28 cellular contexts compared by ENCODE assay signal in the genomic region with DNA sequence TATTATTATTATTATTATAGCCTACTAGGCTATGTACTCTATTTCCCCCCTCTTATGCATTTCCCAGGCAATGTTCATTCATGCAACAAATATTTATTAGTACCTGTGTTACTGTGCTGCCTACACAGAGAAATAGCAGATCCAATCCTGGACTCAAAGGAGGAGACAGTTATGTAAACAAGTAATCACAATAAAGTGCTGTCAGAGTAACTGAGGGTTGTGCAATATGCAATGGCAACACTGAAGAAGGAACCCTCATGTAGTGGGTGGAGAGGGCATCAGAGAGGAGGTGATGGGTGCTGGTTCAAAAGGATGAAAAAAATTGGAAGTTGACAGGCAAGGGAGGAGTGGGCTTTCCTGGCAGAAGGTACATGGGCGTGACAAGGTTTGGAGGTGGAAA. TPM values are rescaled to one million over a fixed set of nuclear protein-coding genes. Genes with fewer than 3 reads are reported as not detected.
DNase-seq lines count a peak whose midpoint lies in the region; ATAC-seq and TF ChIP-seq lines count a peak whose summit lies in the region.
"Had no signal": no experiment of that assay in that cellular context is flagged by ENCODE, and none has a peak within 500 bp of the region (broad histone marks: within the 10 kb centered on the region; RNA-seq: fewer than 3 reads in every experiment).

No MANE protein-coding gene starts in this region.

- TF ChIP-seq CTCF in PC-3 (conservative IDR thresholded peaks at IDR 0.05; ENCODE audit: low read depth, low read length) (no peak), fibroblast of pulmonary artery (IDR thresholded peaks at IDR 0.05; ENCODE audit: low read length, missing control alignments) (no peak), upper lobe of right lung (IDR thresholded peaks at IDR 0.05) (no peak)

- H3K27me3 Mint-ChIP-seq in stimulated activated naive CD8-positive, alpha-beta T cell treated with anti-CD3 and anti-CD28 coated beads, Interleukin-15, Interleukin-2, amounts not matched to agents 100 ng/mL and 50 ng/mL, for 24 hours: peaks cover 47% of the 10 kb centered on the region

- H3F3A ChIP-seq in PC-3 (ENCODE audit: low read length, unreplicated experiment): no peaks in the 10 kb centered on the region

- H3K36me3 Mint-ChIP-seq in stimulated activated naive CD8-positive, alpha-beta T cell treated with anti-CD3 and anti-CD28 coated beads, Interleukin-15, Interleukin-2, amounts not matched to agents 100 ng/mL and 50 ng/mL, for 24 hours (ENCODE audit: low read depth): peaks cover 8% of the 10 kb centered on the region
- H3K36me3 Mint-ChIP-seq: stimulated activated effector memory CD8-positive, alpha-beta T cell treated with anti-CD3 and anti-CD28 coated beads, Interleukin-12 subunit alpha, Interleukin-12 subunit beta, amount 100 ng/mL, for 72 hours had no signal

- H3K4me1 ChIP-seq in PC-3 (ENCODE audit: insufficient read depth, low read length) (peaks cover 10% of the 10 kb centered on the region; the same call in 1 of the 2 replicates), upper lobe of right lung (peaks cover 7% of the 10 kb centered on the region)
- H3K4me1 ChIP-seq: BLaER1 treated with 17β-estradiol and CSF1 and Interleukin-3, amounts not matched to agents 10 nM and 100 nM; prostate gland; uterus had no signal

- H3K36me3 ChIP-seq in PC-3 (ENCODE audit: low read depth, low read length) (peaks cover 7% of the 10 kb centered on the region; the same call in 1 of the 2 replicates), upper lobe of right lung (no peaks in the 10 kb centered on the region)
- H3K36me3 ChIP-seq: BLaER1 treated with 17β-estradiol and CSF1 and Interleukin-3, amounts not matched to agents 10 nM and 100 nM; prostate gland; uterus had no signal

- CTCF ChIA-PET in PC-3 (lab: Charles Lee): no interaction called here

- ATAC-seq in stimulated activated naive CD8-positive, alpha-beta T cell treated with anti-CD3 and anti-CD28 coated beads, Interleukin-15, Interleukin-2, amounts not matched to agents 100 U/mL and 50 U/mL, for 24 hours: no peak
- ATAC-seq in PC-3 (peak; percentile 8; the same call in 1 of the 2 replicates), upper lobe of right lung (peak; percentile 57), GM18511 (IDR thresholded peaks at IDR 0.05; ENCODE audit: unreplicated experiment) (no peak)

- no peak overlapping the region for H3K4me2 ChIP-seq in PC-3 (ENCODE audit: low read length)
- H3K4me2 ChIP-seq: BLaER1 treated with 17β-estradiol and CSF1 and Interleukin-3, amounts not matched to agents 10 nM and 100 nM had no signal

- H3K27me3 ChIP-seq in PC-3 (ENCODE audit: low read length) (no peaks in the 10 kb centered on the region), upper lobe of right lung (no peaks in the 10 kb centered on the region)
- H3K27me3 ChIP-seq: BLaER1 treated with 17β-estradiol and CSF1 and Interleukin-3, amounts not matched to agents 10 nM and 100 nM; body of pancreas; uterus had no signal

- POLR2A ChIA-PET in PC-3 (lab: Charles Lee; ENCODE audit: unreplicated experiment): no interaction called here

- H3K9me3 ChIP-seq in PC-3 (ENCODE audit: low read length): peaks cover 11% of the 10 kb centered on the region
- H3K9me3 ChIP-seq in upper lobe of right lung: peaks cover 11% of the 10 kb centered on the region
- H3K9me3 ChIP-seq: body of pancreas, prostate gland had no signal

- DNase-seq in stimulated activated naive CD8-positive, alpha-beta T cell treated with anti-CD3 and anti-CD28 coated beads, Interleukin-15, Interleukin-2, amounts not matched to agents 100 U/mL and 50 U/mL, for 24 hours: no peak
- DNase-seq in PC-3 (peak; percentile 34), fibroblast of pulmonary artery (ENCODE audit: low read depth) (peak; percentile 49), upper lobe of right lung (no peak), KBM-7 (no peak), NCI-H1694 (lab: John Stamatoyannopoulos, UW) (no peak)
- DNase-seq: ACHN; activated B cell treated with CpG ODN at 0.5 μM for 24 hours; activated CD4-positive, alpha-beta T cell treated with anti-CD3 and anti-CD28 coated beads, Interleukin-2, amount 50 U/mL, for 4 hours; activated CD8-positive, alpha-beta memory T cell treated with anti-CD3 and anti-CD28 coated beads, Interleukin-2, amount 50 U/mL, for 4 hours; activated naive CD8-positive, alpha-beta T cell treated with anti-CD3 and anti-CD28 coated beads, Interleukin-2, amount 10 ng/mL, durations not matched to agents 7 days and 5 days; body of pancreas; HCEC 1CT; head of caudate nucleus; left cardiac atrium; NCI-H1436 treated with DMSO at 0.1 percent for 48 hours; NCI-H526; small intestine; stimulated activated CD4-positive, alpha-beta T cell treated with anti-CD3 and anti-CD28 coated beads, Interleukin-2, amount 100 ng/mL, for 24 hours; T-helper 9 cell had no signal

- peak overlapping the region; percentile 3 for H3K27ac Mint-ChIP-seq in stimulated activated naive CD8-positive, alpha-beta T cell treated with anti-CD3 and anti-CD28 coated beads, Interleukin-15, Interleukin-2, amounts not matched to agents 100 ng/mL and 50 ng/mL, for 24 hours
- H3K27ac Mint-ChIP-seq: activated naive CD8-positive, alpha-beta T cell treated with anti-CD3 and anti-CD28 coated beads, Interleukin-2, amount 10 ng/mL, durations not matched to agents 7 days and 5 days; activated T-helper 2 cell treated with anti-CD3 and anti-CD28 coated beads, Interferon-gamma antibody, Interleukin-2, Interleukin-4, amounts not matched to agents 10 μg/mL and 5 μg/mL and 100 μg/mL, durations not matched to agents 14 hours and 24 hours and 36 hours; stimulated activated effector memory CD8-positive, alpha-beta T cell treated with anti-CD3 and anti-CD28 coated beads, Interleukin-12 subunit alpha, Interleukin-12 subunit beta, amount 100 ng/mL, for 72 hours had no signal

- H3K4me1 Mint-ChIP-seq in stimulated activated naive CD8-positive, alpha-beta T cell treated with anti-CD3 and anti-CD28 coated beads, Interleukin-15, Interleukin-2, amounts not matched to agents 100 ng/mL and 50 ng/mL, for 24 hours (ENCODE audit: low read depth): peaks cover 7% of the 10 kb centered on the region

- H3K27ac ChIP-seq in PC-3 (ENCODE audit: low read length): no peak overlapping the region
- no peak overlapping the region for H3K27ac ChIP-seq in upper lobe of right lung
- H3K27ac ChIP-seq: BLaER1 treated with 17β-estradiol and CSF1 and Interleukin-3, amounts not matched to agents 10 nM and 100 nM; body of pancreas; prostate gland had no signal

- no peak overlapping the region for H3K4me3 ChIP-seq in PC-3 (ENCODE audit: low read length)
- no peak overlapping the region for H3K4me3 ChIP-seq in fibroblast of pulmonary artery (replicated peaks; ENCODE audit: low read depth, low read length)
- no peak overlapping the region for H3K4me3 ChIP-seq in upper lobe of right lung
- H3K4me3 ChIP-seq: BLaER1 treated with 17β-estradiol and CSF1 and Interleukin-3, amounts not matched to agents 10 nM and 100 nM; body of pancreas had no signal

- H3K4me3 Mint-ChIP-seq in stimulated activated naive CD8-positive, alpha-beta T cell treated with anti-CD3 and anti-CD28 coated beads, Interleukin-15, Interleukin-2, amounts not matched to agents 100 ng/mL and 50 ng/mL, for 24 hours: no peak overlapping the region

- no peaks in the 10 kb centered on the region for H4K20me1 ChIP-seq in PC-3 (ENCODE audit: low read length)
- H4K20me1 ChIP-seq: BLaER1 treated with 17β-estradiol and CSF1 and Interleukin-3, amounts not matched to agents 10 nM and 100 nM had no signal

- no peak overlapping the region for H2AFZ ChIP-seq in PC-3 (ENCODE audit: low read length)

- H3K9ac ChIP-seq in PC-3 (ENCODE audit: low read length): no peak overlapping the region
- H3K9ac ChIP-seq: BLaER1 treated with 17β-estradiol and CSF1 and Interleukin-3, amounts not matched to agents 10 nM and 100 nM had no signal

- no TSS peak for BruUV-seq in PC-3 (replicated peaks; lab: Mats Ljungman, UMichigan)

- no peaks in the 10 kb centered on the region for H3K9me2 ChIP-seq in PC-3 (replicated peaks; ENCODE audit: low read length)

- intact Hi-C loops in PC-3 (cut with micrococcal nuclease): no loop called here
- intact Hi-C loops in upper lobe of right lung (cut with DNase I): no loop called here

- no peaks in the 10 kb centered on the region for H3K79me2 ChIP-seq in PC-3 (ENCODE audit: low read length)

- in situ Hi-C loops in KBM-7 (cut with MboI; ENCODE audit: low pct_unique_long_range_greater_than_20kb, low sequenced_read_pairs): no loop called here

- H3K9me3 Mint-ChIP-seq in stimulated activated naive CD8-positive, alpha-beta T cell treated with anti-CD3 and anti-CD28 coated beads, Interleukin-15, Interleukin-2, amounts not matched to agents 100 ng/mL and 50 ng/mL, for 24 hours: peaks cover 17% of the 10 kb centered on the region

RNA-seq across cellular contexts. Expression of a gene that starts 0.9 kb away (rescaled TPM):
- total RNA-seq in PC-3 (2014; rRNA removed): 2.0 and 3.7 TPM in 2 replicates
- total RNA-seq in upper lobe of right lung: 0.96 TPM
- total RNA-seq: activated B cell treated with CpG ODN at 0.5 μM for 24 hours; activated naive CD8-positive, alpha-beta T cell treated with anti-CD3 and anti-CD28 coated beads, Interleukin-2, amount 10 ng/mL, durations not matched to agents 7 days and 5 days; activated T-helper 2 cell treated with anti-CD3 and anti-CD28 coated beads, Interferon-gamma antibody, Interleukin-2, Interleukin-4, amounts not matched to agents 10 μg/mL and 5 μg/mL and 100 μg/mL, durations not matched to agents 14 hours and 24 hours and 36 hours; body of pancreas; neural crest cell had no signal

Comparison
In these comparisons a context has a peak if more than half of its experiments do, and no peak if none do; other contexts are left out.
1. ATAC-seq: peak in PC-3 (single experiment) and upper lobe of right lung (single experiment); none in stimulated activated naive CD8-positive, alpha-beta T cell treated with anti-CD3 and anti-CD28 coated beads, Interleukin-15, Interleukin-2, amounts not matched to agents 100 U/mL and 50 U/mL, for 24 hours (single experiment) and GM18511 (single experiment).
2. DNase-seq: peak in PC-3 (single experiment) and fibroblast of pulmonary artery (single experiment); none in stimulated activated naive CD8-positive, alpha-beta T cell treated with anti-CD3 and anti-CD28 coated beads, Interleukin-15, Interleukin-2, amounts not matched to agents 100 U/mL and 50 U/mL, for 24 hours (single experiment), upper lobe of right lung (single experiment), KBM-7 (single experiment) and NCI-H1694 (single experiment).